8 cellular contexts compared by ENCODE assay signal in the genomic region with DNA sequence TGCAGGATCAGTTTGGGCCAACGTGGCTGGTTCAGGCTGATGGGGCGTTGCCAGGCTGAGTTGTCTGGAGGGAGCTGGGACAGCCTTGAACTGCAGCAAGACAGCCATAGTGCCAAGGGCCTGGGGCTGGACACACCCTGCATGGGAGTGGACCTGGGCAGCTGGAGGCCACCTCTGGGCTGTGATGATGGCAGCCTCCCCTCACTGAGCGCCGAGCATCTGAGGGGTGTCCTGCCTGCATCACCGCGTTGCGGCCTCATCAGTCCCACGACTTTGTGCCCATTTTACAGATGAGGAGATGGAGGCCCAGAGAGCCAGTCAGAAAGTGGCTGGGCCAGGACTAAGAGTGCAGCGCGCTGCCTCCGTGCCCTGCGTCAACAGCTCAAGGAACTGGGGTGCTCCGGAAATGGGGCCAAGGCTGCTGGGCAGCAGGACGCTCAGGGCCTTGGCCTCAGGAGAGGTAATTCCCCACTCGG. TPM values are rescaled to one million over a fixed set of nuclear protein-coding genes. Genes with fewer than 3 reads are reported as not detected.
A peak's percentile ranks its signal among the peaks of the same experiment; 100 is the strongest.
DNase-seq lines count a peak whose midpoint lies in the region; ATAC-seq and TF ChIP-seq lines count a peak whose summit lies in the region.
"Had no signal": no experiment of that assay in that cellular context is flagged by ENCODE, and none has a peak within 500 bp of the region (broad histone marks: within the 10 kb centered on the region; RNA-seq: fewer than 3 reads in every experiment).

No MANE protein-coding gene starts in this region.

- H3K4me3 Mint-ChIP-seq in activated naive CD8-positive, alpha-beta T cell treated with anti-CD3 and anti-CD28 coated beads, Interleukin-2, amount 10 ng/mL, durations not matched to agents 7 days and 5 days, result peak overlapping the region; percentile 83
- H3K4me3 Mint-ChIP-seq in stimulated activated naive B cell treated with anti-CD40 and anti-IgM and Interleukin-4, amounts not matched to agents 10 μg/mL and 1 μg/mL and 100 μg/mL, for 72 hours, result peak overlapping the region; percentile 89

- H3K4me3 ChIP-seq in HL-60 (replicated peaks; ENCODE audit: insufficient read depth, low read length) (peak overlapping the region; percentile 93), iPS-20b (ENCODE audit: low read length) (peak overlapping the region; percentile 66; the same call in 1 of the 2 replicates)
- H3K4me3 ChIP-seq: SJCRH30 had no signal

- H3K27me3 ChIP-seq in HL-60 (ENCODE audit: insufficient read depth, poor library complexity, severe bottlenecking), result no peaks in the 10 kb centered on the region
- H3K27me3 ChIP-seq in iPS-20b (ENCODE audit: insufficient read depth, low read length), result peaks cover 26% of the 10 kb centered on the region

- no peaks in the 10 kb centered on the region for H3K36me3 ChIP-seq in iPS-20b (ENCODE audit: insufficient read depth, low read depth, low read length)
- H3K36me3 ChIP-seq: SJCRH30 had no signal

- TF ChIP-seq CTCF in HL-60 (IDR thresholded peaks at IDR 0.05; ENCODE audit: insufficient read depth, low read length), result no peak

- H3K27ac ChIP-seq in HL-60 (replicated peaks) (peak overlapping the region; percentile 91), iPS-20b (ENCODE audit: low read length) (no peak overlapping the region)
- H3K27ac ChIP-seq: SJCRH30 had no signal

- no peaks in the 10 kb centered on the region for H3K9me3 ChIP-seq in iPS-20b (ENCODE audit: insufficient read depth, low read depth, low read length)
- H3K9me3 ChIP-seq: SJCRH30 had no signal

- peak overlapping the region; percentile 88 for H3K27ac Mint-ChIP-seq in activated naive CD8-positive, alpha-beta T cell treated with anti-CD3 and anti-CD28 coated beads, Interleukin-2, amount 10 ng/mL, durations not matched to agents 7 days and 5 days
- H3K27ac Mint-ChIP-seq in stimulated activated naive B cell treated with anti-CD40 and anti-IgM and Interleukin-4, amounts not matched to agents 10 μg/mL and 1 μg/mL and 100 μg/mL, for 72 hours, result peak overlapping the region; percentile 93

- ATAC-seq in activated naive CD8-positive, alpha-beta T cell treated with anti-CD3 and anti-CD28 coated beads, Interleukin-2, amount 10 ng/mL, durations not matched to agents 7 days and 5 days (ENCODE audit: low read depth), result no peak
- no peak for ATAC-seq in stimulated activated naive B cell treated with anti-CD40 and anti-IgM and Interleukin-4, amounts not matched to agents 10 μg/mL and 1 μg/mL and 100 μg/mL, for 72 hours (replicated peaks)
- ATAC-seq in HG03460 (IDR thresholded peaks at IDR 0.05; ENCODE audit: unreplicated experiment), result no peak

- no peak for DNase-seq in HL-60 (ENCODE audit: low read depth in 1 of 2, low spot score in 1 of 2)
- peak; percentile 42 for DNase-seq in activated naive CD8-positive, alpha-beta T cell treated with anti-CD3 and anti-CD28 coated beads, Interleukin-2, amount 10 ng/mL, durations not matched to agents 7 days and 5 days
- no peak for DNase-seq in stimulated activated naive B cell treated with anti-CD40 and anti-IgM and Interleukin-4, amounts not matched to agents 10 μg/mL and 1 μg/mL and 100 μg/mL, for 72 hours
- no peak for DNase-seq in HT-29 (ENCODE audit: low spot score)
- no peak for DNase-seq in NCI-H2081 (lab: John Stamatoyannopoulos, UW)
- DNase-seq: SJCRH30 had no signal

- no peaks in the 10 kb centered on the region for H3K27me3 Mint-ChIP-seq in activated naive CD8-positive, alpha-beta T cell treated with anti-CD3 and anti-CD28 coated beads, Interleukin-2, amount 10 ng/mL, durations not matched to agents 7 days and 5 days
- no peaks in the 10 kb centered on the region for H3K27me3 Mint-ChIP-seq in stimulated activated naive B cell treated with anti-CD40 and anti-IgM and Interleukin-4, amounts not matched to agents 10 μg/mL and 1 μg/mL and 100 μg/mL, for 72 hours

- H3K9ac ChIP-seq in iPS-20b (ENCODE audit: low read depth, low read length), result no peak overlapping the region

- H3K36me3 Mint-ChIP-seq in activated naive CD8-positive, alpha-beta T cell treated with anti-CD3 and anti-CD28 coated beads, Interleukin-2, amount 10 ng/mL, durations not matched to agents 7 days and 5 days, result no peaks in the 10 kb centered on the region
- peaks cover 3 to 4% of the 10 kb centered on the region in 2 donors for H3K36me3 Mint-ChIP-seq in stimulated activated naive B cell treated with anti-CD40 and anti-IgM and Interleukin-4, amounts not matched to agents 10 μg/mL and 1 μg/mL and 100 μg/mL, for 72 hours

- POLR2A ChIA-PET in activated naive CD8-positive, alpha-beta T cell treated with anti-CD3 and anti-CD28 coated beads, Interleukin-2, amount 10 ng/mL, durations not matched to agents 7 days and 5 days (lab: Charles Lee), result no interaction called here

- H3K4me1 Mint-ChIP-seq in activated naive CD8-positive, alpha-beta T cell treated with anti-CD3 and anti-CD28 coated beads, Interleukin-2, amount 10 ng/mL, durations not matched to agents 7 days and 5 days, result peaks cover 20% of the 10 kb centered on the region
- H3K4me1 Mint-ChIP-seq in stimulated activated naive B cell treated with anti-CD40 and anti-IgM and Interleukin-4, amounts not matched to agents 10 μg/mL and 1 μg/mL and 100 μg/mL, for 72 hours, result peaks cover 37 to 73% of the 10 kb centered on the region in 2 donors

- H3K9me3 Mint-ChIP-seq in activated naive CD8-positive, alpha-beta T cell treated with anti-CD3 and anti-CD28 coated beads, Interleukin-2, amount 10 ng/mL, durations not matched to agents 7 days and 5 days, result no peaks in the 10 kb centered on the region
- H3K9me3 Mint-ChIP-seq in stimulated activated naive B cell treated with anti-CD40 and anti-IgM and Interleukin-4, amounts not matched to agents 10 μg/mL and 1 μg/mL and 100 μg/mL, for 72 hours, result no peaks in the 10 kb centered on the region

- no peaks in the 10 kb centered on the region for H3K4me1 ChIP-seq in iPS-20b (ENCODE audit: insufficient read depth, low read length)

RNA-seq across cellular contexts. Expression of gene TSPO, which starts 0.6 kb away (rescaled TPM):
- 100 to 1,000 TPM; 107 to 116 TPM for total RNA-seq in activated naive CD8-positive, alpha-beta T cell treated with anti-CD3 and anti-CD28 coated beads, Interleukin-2, amount 10 ng/mL, durations not matched to agents 7 days and 5 days
- 516 and 532 TPM in 2 replicates for total RNA-seq in HT-29 (2014; rRNA removed; shearing (Covaris generic))

RNA-seq across cellular contexts. Expression of gene MCAT, which starts 7.6 kb away (rescaled TPM):
- 1 to 10 TPM; 8.1 to 9.5 TPM for total RNA-seq in activated naive CD8-positive, alpha-beta T cell treated with anti-CD3 and anti-CD28 coated beads, Interleukin-2, amount 10 ng/mL, durations not matched to agents 7 days and 5 days
- total RNA-seq in HT-29 (2014; rRNA removed; shearing (Covaris generic)), result 40.9 and 43.1 TPM in 2 replicates

RNA-seq across cellular contexts. Expression of gene TTLL12, which starts 36.2 kb away (rescaled TPM):
- 10 to 100 TPM; 30.4 to 30.6 TPM for total RNA-seq in activated naive CD8-positive, alpha-beta T cell treated with anti-CD3 and anti-CD28 coated beads, Interleukin-2, amount 10 ng/mL, durations not matched to agents 7 days and 5 days
- 102 and 110 TPM in 2 replicates for total RNA-seq in HT-29 (2014; rRNA removed; shearing (Covaris generic))

RNA-seq across cellular contexts. Expression of gene BIK, which starts 40.2 kb away (rescaled TPM):
- total RNA-seq in activated naive CD8-positive, alpha-beta T cell treated with anti-CD3 and anti-CD28 coated beads, Interleukin-2, amount 10 ng/mL, durations not matched to agents 7 days and 5 days, result 1 to 10 TPM in 1 of 2 experiments, under 1 TPM in 1; 0.64 to 1.8 TPM
- 3.9 and 4.2 TPM in 2 replicates for total RNA-seq in HT-29 (2014; rRNA removed; shearing (Covaris generic))
